In genomic region chr2:108923019-108923700, GRCh38 we compare ENCODE assay signal across 19 cellular contexts.
DNase-seq lines count a peak whose midpoint lies in the region; ATAC-seq, FAIRE-seq and TF ChIP-seq lines count a peak whose summit lies in the region.
"Had no signal": no experiment of that assay in that cellular context is flagged by ENCODE, and none has a peak within 500 bp of the region (broad histone marks: within the 10 kb centered on the region; RNA-seq: fewer than 3 reads in every experiment).

No MANE protein-coding gene starts in this region.

- 61 to 70% methylated on average over 2 to 12 of the region's 12 CpGs for WGBS in transverse colon (ENCODE audit: low coverage in 1 of 2), 2 donors

- no peaks in the 10 kb centered on the region for H3K9me3 ChIP-seq in transverse colon
- H3K9me3 ChIP-seq: heart left ventricle, neutrophil had no signal

- no peak for ATAC-seq in GM18858 (IDR thresholded peaks at IDR 0.05; ENCODE audit: unreplicated experiment)
- ATAC-seq: heart left ventricle had no signal

- TF ChIP-seq CTCF in bronchial epithelial cell (IDR thresholded peaks at IDR 0.05; ENCODE audit: insufficient read depth, low read length, severe bottlenecking) (no peak), transverse colon (IDR thresholded peaks at IDR 0.05) (no peak), GM20000 (IDR thresholded peaks at IDR 0.05; ENCODE audit: extremely low read depth, missing control alignments) (no peak)

- no peak for TF ChIP-seq POLR2A in transverse colon (IDR thresholded peaks at IDR 0.05)

- intact Hi-C loops in transverse colon (cut with DNase I; ENCODE audit: low total_unique reads): no loop called here

- in situ Hi-C loops in transverse colon (cut with MboI; ENCODE audit: low pct_ligation_motif_present in 1 of 4, low pct_unique_long_range_greater_than_20kb in 1 of 4, low sequenced_read_pairs in 3 of 4): no loop called here

- H3K36me3 ChIP-seq in bronchial epithelial cell (ENCODE audit: control insufficient read depth, insufficient read depth, low read length) (no peaks in the 10 kb centered on the region), transverse colon (no peaks in the 10 kb centered on the region)
- H3K36me3 ChIP-seq: heart left ventricle, neutrophil had no signal

- peak; percentile 37 for DNase-seq in COLO668 (lab: John Stamatoyannopoulos, UW; ENCODE audit: unreplicated experiment)
- DNase-seq in NCI-H2029 (lab: John Stamatoyannopoulos, UW): peak; percentile 29
- DNase-seq in bronchial epithelial cell (ENCODE audit: low read depth): peak; percentile 99
- DNase-seq in mesenteric fat pad (ENCODE audit: low spot score): peak; percentile 82
- DNase-seq in stimulated activated naive CD4-positive, alpha-beta T cell treated with Interleukin-2 at 50 U/mL for 16 hours (lab: John Stamatoyannopoulos, UW): no peak
- no peak for DNase-seq in transverse colon
- no peak for DNase-seq in GM20000 (ENCODE audit: low spot score)
- DNase-seq: amniotic stem cell, erythroblast, GM23248, heart left ventricle, midbrain, NCI-H1930, NCI-H526 had no signal

- peak; percentile 100 for FAIRE-seq in bronchial epithelial cell (lab: Jason Lieb, UNC)
- FAIRE-seq: G401.6, GM12892, islet of Langerhans had no signal

- H3K27ac ChIP-seq in transverse colon: peak overlapping the region in 1 of 4 donors; percentile 8
- H3K27ac ChIP-seq: GM23248, neutrophil had no signal

- no peaks in the 10 kb centered on the region for H3K27me3 ChIP-seq in bronchial epithelial cell (ENCODE audit: control insufficient read depth, insufficient read depth, low read length)
- no peaks in the 10 kb centered on the region for H3K27me3 ChIP-seq in transverse colon
- H3K27me3 ChIP-seq: heart left ventricle, neutrophil had no signal

- no peak overlapping the region for H3K4me3 ChIP-seq in bronchial epithelial cell (ENCODE audit: low read depth, low read length)
- H3K4me3 ChIP-seq in transverse colon: no peak overlapping the region
- H3K4me3 ChIP-seq: GM23248, heart left ventricle had no signal

- no peak for TF ChIP-seq EP300 in transverse colon (IDR thresholded peaks at IDR 0.05; ENCODE audit: low read depth)

- peaks cover 0 to 13% (median 7%) of the 10 kb centered on the region in 4 donors for H3K4me1 ChIP-seq in transverse colon
- H3K4me1 ChIP-seq: heart left ventricle had no signal

Comparison
In these comparisons a context has a peak if more than half of its experiments do, and no peak if none do; other contexts are left out.
1. DNase-seq: peak in COLO668 (single experiment), NCI-H2029 (single experiment), bronchial epithelial cell (single experiment) and mesenteric fat pad (single experiment); none in stimulated activated naive CD4-positive, alpha-beta T cell treated with Interleukin-2 at 50 U/mL for 16 hours (single experiment), transverse colon (single experiment) and GM20000 (single experiment).